9 cellular contexts compared by ENCODE assay signal in the genomic region with DNA sequence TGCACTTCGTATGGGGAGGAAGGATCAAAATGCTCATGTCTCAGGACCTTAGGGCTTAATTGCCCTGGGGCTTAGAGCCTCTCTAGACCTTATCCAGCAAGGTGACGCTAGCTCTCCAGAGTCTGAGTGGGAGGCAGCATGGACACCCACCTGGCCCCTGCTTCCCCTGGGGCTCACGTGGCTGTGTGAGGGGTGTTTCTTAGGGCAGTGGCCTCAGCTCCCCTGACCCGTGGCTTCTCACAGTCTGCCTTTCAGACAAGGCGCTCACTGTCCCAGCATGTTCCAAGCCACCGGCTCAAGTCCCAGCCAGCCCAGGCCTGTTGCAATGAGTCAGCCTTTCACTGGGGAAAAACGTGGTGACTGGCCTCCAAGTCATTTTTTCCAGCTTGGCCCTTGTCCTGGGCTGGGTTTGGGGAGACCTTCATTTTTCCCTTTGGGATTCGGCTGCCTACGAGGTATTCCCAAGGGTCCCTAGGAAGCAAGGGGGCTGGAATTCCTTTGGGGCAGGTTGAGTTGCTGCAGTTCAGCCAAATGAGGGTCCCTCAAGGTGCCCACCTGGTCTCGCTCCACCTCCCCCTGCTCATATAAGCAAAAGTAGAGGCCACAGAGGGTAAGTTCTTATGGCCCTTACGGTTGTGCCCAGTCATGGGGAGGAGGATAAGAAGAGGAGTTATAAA. TPM values are rescaled to one million over a fixed set of nuclear protein-coding genes. Genes with fewer than 3 reads are reported as not detected.
DNase-seq lines count a peak whose midpoint lies in the region; ATAC-seq, FAIRE-seq and TF ChIP-seq lines count a peak whose summit lies in the region.
"Had no signal": no experiment of that assay in that cellular context is flagged by ENCODE, and none has a peak within 500 bp of the region (broad histone marks: within the 10 kb centered on the region; RNA-seq: fewer than 3 reads in every experiment).

No MANE protein-coding gene starts in this region.

- intact Hi-C loops in thyroid gland (cut with DNase I), result no loop called here

- no peaks in the 10 kb centered on the region for H3K36me3 ChIP-seq in astrocyte (ENCODE audit: insufficient read depth, low read length)
- no peaks in the 10 kb centered on the region for H3K36me3 ChIP-seq in thyroid gland

- no peaks in the 10 kb centered on the region for H3K27me3 Mint-ChIP-seq in astrocyte (ENCODE audit: low read depth, unreplicated experiment)

- no peaks in the 10 kb centered on the region for H3K9me3 ChIP-seq in astrocyte (ENCODE audit: insufficient read depth, low read depth, low read length)
- no peaks in the 10 kb centered on the region for H3K9me3 ChIP-seq in thyroid gland

- peak overlapping the region; percentile 55 for H2AFZ ChIP-seq in astrocyte (ENCODE audit: low read depth, low read length)

- POLR2A ChIA-PET in HEK293T (lab: Yijun Ruan, JAX), result interaction anchor here (0.8 to 4.1 kb wide), 8 partner anchors 9 to 65 kb away, joined by 3 to 32 read pairs (median 7); a partner anchor contains a TSS

- H4K20me1 ChIP-seq in astrocyte (ENCODE audit: insufficient read depth, low read length), result no peaks in the 10 kb centered on the region

- H3K4me3 ChIP-seq in astrocyte (ENCODE audit: insufficient read depth, low read depth, low read length) (no peak overlapping the region), thyroid gland (replicated peaks in 1 of 3) (no peak overlapping the region)

- H3K4me1 ChIP-seq in astrocyte (ENCODE audit: insufficient read depth, low read length) (peaks cover 22% of the 10 kb centered on the region), thyroid gland (peaks cover 9 to 14% of the 10 kb centered on the region in 2 donors)

- H3K9ac ChIP-seq in astrocyte (ENCODE audit: low read length), result peak overlapping the region; percentile 86

- H3K9me3 Mint-ChIP-seq in astrocyte (ENCODE audit: unreplicated experiment), result no peaks in the 10 kb centered on the region

- H3K27me3 ChIP-seq in astrocyte (ENCODE audit: insufficient read depth, low read length) (no peaks in the 10 kb centered on the region), thyroid gland (no peaks in the 10 kb centered on the region)

- TF ChIP-seq CTCF in astrocyte (IDR thresholded peaks at IDR 0.05; ENCODE audit: insufficient read depth, low read depth, low read length) (no peak), thyroid gland (IDR thresholded peaks at IDR 0.05) (no peak)

- WGBS in thyroid gland, 2 donors, result 49 to 61% methylated on average over 10 to 11 of the region's 11 CpGs

- no peaks in the 10 kb centered on the region for H3K36me3 Mint-ChIP-seq in astrocyte (ENCODE audit: low read depth, unreplicated experiment)

- peak overlapping the region; percentile 68 for H3K4me2 ChIP-seq in astrocyte (ENCODE audit: low read length)

- CTCF ChIA-PET in HEK293T (lab: Yijun Ruan, JAX), result interaction anchor here (0.7 kb wide), 1 partner anchor 19 kb away, joined by 3 read pairs; no protein-coding TSS in a partner anchor

- no peaks in the 10 kb centered on the region for H3K79me2 ChIP-seq in astrocyte (ENCODE audit: insufficient read depth, low read length)

- FAIRE-seq in astrocyte (lab: Jason Lieb, UNC), result no peak
- FAIRE-seq: colon had no signal

- peak; percentile 90 for DNase-seq in EL
- DNase-seq in astrocyte (ENCODE audit: low read depth), result peak; percentile 95
- peak; percentile 92 for DNase-seq in kidney glomerular epithelial cell (lab: John Stamatoyannopoulos, UW)
- peak; percentile 92 to 95 for DNase-seq in thyroid gland
- DNase-seq in NOMO-1 treated with DMSO at 0.1 percent for 48 hours (lab: John Stamatoyannopoulos, UW; ENCODE audit: unreplicated experiment), result no peak
- no peak for DNase-seq in HEK293T (ENCODE audit: extremely low spot score)
- DNase-seq in activated CD4-positive, alpha-beta T cell treated with anti-CD3 and anti-CD28 coated beads for 4 hours, result no peak

- peak in 1 of 2 donors; percentile 38 for TF ChIP-seq POLR2A in thyroid gland (IDR thresholded peaks at IDR 0.05)

- H3K27ac ChIP-seq in astrocyte (ENCODE audit: low read depth, low read length), result peak overlapping the region; percentile 100
- peak overlapping the region; percentile 80 to 85 (median 82) for H3K27ac ChIP-seq in thyroid gland

- H3K27ac Mint-ChIP-seq in astrocyte (ENCODE audit: unreplicated experiment), result peak overlapping the region; percentile 99

- ATAC-seq in HG02852 (IDR thresholded peaks at IDR 0.05; ENCODE audit: unreplicated experiment), result peak; percentile 76

- H3K4me1 Mint-ChIP-seq in astrocyte (ENCODE audit: low read depth, unreplicated experiment), result peaks cover 36% of the 10 kb centered on the region

- no peak overlapping the region for H3K4me3 Mint-ChIP-seq in astrocyte (ENCODE audit: unreplicated experiment)

TF ChIP-seq in HEK293T, 16 proteins besides CTCF, POLR2A, EP300 and RAD21:
- TF ChIP-seq FOXK2 (IDR thresholded peaks at IDR 0.05) (no peak), FOXA1 (IDR thresholded peaks at IDR 0.05) (no peak), CTBP1 (IDR thresholded peaks at IDR 0.05; ENCODE audit: borderline replicate concordance) (no peak), L3MBTL2 (conservative IDR thresholded peaks at IDR 0.05) (no peak), NFRKB (IDR thresholded peaks at IDR 0.05) (no peak), SUZ12 (IDR thresholded peaks at IDR 0.05) (no peak), LEF1 (IDR thresholded peaks at IDR 0.05; ENCODE audit: borderline replicate concordance) (no peak), ARNT (IDR thresholded peaks at IDR 0.05) (no peak), TARDBP (IDR thresholded peaks at IDR 0.05) (no peak), SP1 (IDR thresholded peaks at IDR 0.05) (no peak), FOXM1 (IDR thresholded peaks at IDR 0.05; ENCODE audit: borderline replicate concordance) (no peak)
- TF ChIP-seq, protein P1, sequence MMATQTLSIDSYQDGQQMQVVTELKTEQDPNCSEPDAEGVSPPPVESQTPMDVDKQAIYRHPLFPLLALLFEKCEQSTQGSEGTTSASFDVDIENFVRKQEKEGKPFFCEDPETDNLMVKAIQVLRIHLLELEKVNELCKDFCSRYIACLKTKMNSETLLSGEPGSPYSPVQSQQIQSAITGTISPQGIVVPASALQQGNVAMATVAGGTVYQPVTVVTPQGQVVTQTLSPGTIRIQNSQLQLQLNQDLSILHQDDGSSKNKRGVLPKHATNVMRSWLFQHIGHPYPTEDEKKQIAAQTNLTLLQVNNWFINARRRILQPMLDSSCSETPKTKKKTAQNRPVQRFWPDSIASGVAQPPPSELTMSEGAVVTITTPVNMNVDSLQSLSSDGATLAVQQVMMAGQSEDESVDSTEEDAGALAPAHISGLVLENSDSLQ (IDR thresholded peaks at IDR 0.05), result no peak

RNA-seq across cellular contexts. Expression of a gene that starts 15.7 kb away (rescaled TPM):
- 156 and 185 TPM in 2 replicates for total RNA-seq in astrocyte
- 10 to 100 TPM; 13.1 to 28.5 (median 20.2) TPM for total RNA-seq in thyroid gland

Comparison
In these comparisons a context has a peak if more than half of its experiments do, and no peak if none do; other contexts are left out.
1. DNase-seq: peak in EL (single experiment), astrocyte (single experiment), kidney glomerular epithelial cell (single experiment) and thyroid gland (2 of 2); none in NOMO-1 treated with DMSO at 0.1 percent for 48 hours (single experiment), HEK293T (single experiment) and activated CD4-positive, alpha-beta T cell treated with anti-CD3 and anti-CD28 coated beads for 4 hours (0 of 2).